Comparison of ENCODE assay signal across 8 cellular contexts in genomic region chr9:98806394-98807069, GRCh38. TPM values are rescaled to one million over a fixed set of nuclear protein-coding genes. Genes with fewer than 3 reads are reported as not detected.
A peak's percentile ranks its signal among the peaks of the same experiment; 100 is the strongest.
DNase-seq lines count a peak whose midpoint lies in the region; ATAC-seq and TF ChIP-seq lines count a peak whose summit lies in the region.

No MANE protein-coding gene starts in this region.

- H3K4me3 ChIP-seq in RWPE2 (ENCODE audit: severe bottlenecking) = no peak overlapping the region
- no peak overlapping the region for H3K4me3 ChIP-seq in fibroblast of mammary gland (ENCODE audit: control insufficient read depth, low read depth, low read length)
- peak overlapping the region; percentile 60 for H3K4me3 ChIP-seq in smooth muscle cell

- peak overlapping the region; percentile 88 for H3K4me2 ChIP-seq in smooth muscle cell

- TF ChIP-seq CTCF in RWPE2 (IDR thresholded peaks at IDR 0.05; ENCODE audit: poor library complexity, severe bottlenecking) (peak; percentile 34), fibroblast of mammary gland (conservative IDR thresholded peaks at IDR 0.05; ENCODE audit: control insufficient read depth, insufficient read depth, low read depth, low read length) (peak; percentile 44), smooth muscle cell (IDR thresholded peaks at IDR 0.05; ENCODE audit: borderline replicate concordance, insufficient read depth, poor library complexity, severe bottlenecking) (no peak)

- H3K9ac ChIP-seq in smooth muscle cell (ENCODE audit: low read depth) = no peak overlapping the region

- H3K27me3 ChIP-seq in RWPE2 (ENCODE audit: insufficient read depth, poor library complexity, severe bottlenecking) = no peaks in the 10 kb centered on the region
- H3K27me3 ChIP-seq in smooth muscle cell (ENCODE audit: low read depth) = peaks cover 31% of the 10 kb centered on the region

- peaks cover 8% of the 10 kb centered on the region for H3F3A ChIP-seq in smooth muscle cell (ENCODE audit: low read depth)

- H4K20me1 ChIP-seq in smooth muscle cell (ENCODE audit: low read depth) = no peaks in the 10 kb centered on the region

- H3K9me3 ChIP-seq in RWPE2 (ENCODE audit: severe bottlenecking) (no peaks in the 10 kb centered on the region), smooth muscle cell (replicated peaks; ENCODE audit: low read depth) (no peaks in the 10 kb centered on the region)

- 86% methylated on average over 9 of the region's 9 CpGs for WGBS in smooth muscle cell (ENCODE audit: low lambda C conversion rate)

- H3K4me1 ChIP-seq in RWPE2 (ENCODE audit: insufficient read depth, poor library complexity, severe bottlenecking) = peaks cover 15% of the 10 kb centered on the region
- H3K4me1 ChIP-seq in smooth muscle cell (ENCODE audit: low read depth) = peaks cover 29% of the 10 kb centered on the region

- DNase-seq in NCI-H2107 treated with DMSO at 0.1 percent for 48 hours (lab: John Stamatoyannopoulos, UW; ENCODE audit: unreplicated experiment) (peak; percentile 12), NCI-H2107 (lab: John Stamatoyannopoulos, UW) (no peak), RWPE2 (ENCODE audit: low spot score) (no peak), fibroblast of mammary gland (ENCODE audit: low read depth) (peak; percentile 59), smooth muscle cell (lab: John Stamatoyannopoulos, UW; ENCODE audit: unreplicated experiment) (no peak), retina (no peak), mucosa of gallbladder (ENCODE audit: low spot score) (no peak), posterior vena cava (ENCODE audit: low spot score) (no peak)

- no peak for ATAC-seq in RWPE2 (ENCODE audit: low read depth)

- H3K36me3 ChIP-seq in RWPE2 (ENCODE audit: low read depth) (no peaks in the 10 kb centered on the region), smooth muscle cell (ENCODE audit: low read depth) (no peaks in the 10 kb centered on the region)

- intact Hi-C loops in posterior vena cava (cut with DNase I) = no loop called here

- H3K27ac ChIP-seq in RWPE2 (ENCODE audit: poor library complexity, severe bottlenecking) (no peak overlapping the region), smooth muscle cell (ENCODE audit: low read depth) (no peak overlapping the region)

- H3K79me2 ChIP-seq in smooth muscle cell (ENCODE audit: low read depth) = no peaks in the 10 kb centered on the region

- H2AFZ ChIP-seq in smooth muscle cell (ENCODE audit: low read depth) = no peak overlapping the region

RNA-seq across cellular contexts. Expression of gene GALNT12, which starts 0.9 kb away (rescaled TPM):
- total RNA-seq in smooth muscle cell = 1.7 and 2.6 TPM in 2 replicates
- 2.9 and 4.0 TPM in 2 replicates for polyA plus RNA-seq in smooth muscle cell
- total RNA-seq in mucosa of gallbladder = 28.6 TPM
- 10 to 100 TPM; 16.1 to 17.6 TPM for total RNA-seq in posterior vena cava

RNA-seq across cellular contexts. Expression of gene ANKS6, which starts 10.2 kb away (rescaled TPM):
- total RNA-seq in smooth muscle cell (6.6 and 10.5 TPM in 2 replicates), mucosa of gallbladder (22.6 TPM), posterior vena cava (10 to 100 TPM; 15.5 to 18.6 TPM)
- 13.6 and 15.5 TPM in 2 replicates for polyA plus RNA-seq in smooth muscle cell

Comparison
In these comparisons a context has a peak if more than half of its experiments do, and no peak if none do; other contexts are left out.
1. DNase-seq: peak in NCI-H2107 treated with DMSO at 0.1 percent for 48 hours (single experiment) and fibroblast of mammary gland (single experiment); none in NCI-H2107 (single experiment), RWPE2 (single experiment), smooth muscle cell (single experiment), retina (single experiment), mucosa of gallbladder (single experiment) and posterior vena cava (single experiment).